33 cellular contexts compared by ENCODE assay signal in genomic region chr1:77716065-77716464, GRCh38.
"Had no signal": no experiment of that assay in that cellular context is flagged by ENCODE, and none has a peak within 500 bp of the region (broad histone marks: within the 10 kb centered on the region; RNA-seq: fewer than 3 reads in every experiment).

No MANE protein-coding gene starts in this region.

- H3K4me1 Mint-ChIP-seq: T-cell had no signal

- H3K4me3 Mint-ChIP-seq: T-cell had no signal

- H3K27me3 ChIP-seq: MG63, SJCRH30 had no signal

- DNase-seq: MG63, NCI-H1048, NCI-H1092 treated with DMSO at 0.1 percent for 48 hours, NCI-H1105 treated with DMSO at 0.1 percent for 48 hours, NCI-H1417, NCI-H1436, NCI-H146, NCI-H1694, NCI-H187, NCI-H1930, NCI-H2029 treated with DMSO at 0.1 percent for 48 hours, NCI-H2081 treated with DMSO at 0.1 percent for 48 hours, NCI-H2107, NCI-H2171, NCI-H226, NCI-H446 treated with DMSO at 0.1 percent for 48 hours, NCI-H510A, NCI-H524, NCI-H526, NCI-H69, NCI-H748 treated with DMSO at 0.1 percent for 48 hours, NCI-H82, PC-9, SHP77, SIG-M5, SJCRH30, T-cell had no signal

- H3K27ac Mint-ChIP-seq: T-cell had no signal

- H3K4me3 ChIP-seq: MG63, PC-9, SJCRH30, SK-N-MC had no signal

- H3K27me3 Mint-ChIP-seq: T-cell had no signal

- ATAC-seq: Panc1, Right ventricle myocardium inferior, SK-N-SH treated with all-trans-retinoic acid at 6 μM for 48 hours, T-cell had no signal

- FAIRE-seq: RCC 7860 had no signal

- H3K9me3 ChIP-seq: MG63, SJCRH30 had no signal

- H3K27ac ChIP-seq: PC-9, RWPE1, SJCRH30, SK-N-MC had no signal

- H2AFZ ChIP-seq: PC-9 had no signal

- H3K9me3 Mint-ChIP-seq: T-cell had no signal

- H3K4me1 ChIP-seq: SJCRH30 had no signal

- H3K4me2 ChIP-seq: PC-9 had no signal
